8 cellular contexts compared by ENCODE assay signal in genomic region chr18:37270046-37270665, GRCh38.
A peak's percentile ranks its signal among the peaks of the same experiment; 100 is the strongest.
DNase-seq lines count a peak whose midpoint lies in the region; ATAC-seq, FAIRE-seq and TF ChIP-seq lines count a peak whose summit lies in the region.

No MANE protein-coding gene starts in this region.

- H3K14ac ChIP-seq in H9 (ENCODE audit: insufficient read depth, low read length) = no peak overlapping the region

- H3K79me1 ChIP-seq in H9 (ENCODE audit: insufficient read depth, low read depth, low read length, poor library complexity, severe bottlenecking) = no peaks in the 10 kb centered on the region

- no peaks in the 10 kb centered on the region for H3K9me3 Mint-ChIP-seq in activated T-helper 1 cell treated with anti-CD3 and anti-CD28 coated beads, Interleukin-12 subunit alpha, Interleukin-12 subunit beta, Interleukin-2, Interleukin-4 antibody, amounts not matched to agents 30 ng/mL and 10 ng/mL and 1 ng/mL, durations not matched to agents 14 hours and 24 hours and 36 hours
- peaks cover 0 to 3% of the 10 kb centered on the region in 2 experiments; a peak in 2 of 5 replicates for H3K9me3 Mint-ChIP-seq in H9

- no peak overlapping the region for H2BK15ac ChIP-seq in H9 (ENCODE audit: low read depth, low read length)

- H3K36me3 Mint-ChIP-seq in activated T-helper 1 cell treated with anti-CD3 and anti-CD28 coated beads, Interleukin-12 subunit alpha, Interleukin-12 subunit beta, Interleukin-2, Interleukin-4 antibody, amounts not matched to agents 30 ng/mL and 10 ng/mL and 1 ng/mL, durations not matched to agents 14 hours and 24 hours and 36 hours (ENCODE audit: low read depth) = no peaks in the 10 kb centered on the region
- no peaks in the 10 kb centered on the region for H3K36me3 Mint-ChIP-seq in H9 (ENCODE audit: insufficient read depth in 1 of 3, low read depth in 3 of 3)

- H3K9ac ChIP-seq in keratinocyte (ENCODE audit: control insufficient read depth, extremely low read depth, insufficient read depth, low read length) (no peak overlapping the region), H9 (ENCODE audit: extremely low read depth, insufficient read length, low read length) (no peak overlapping the region)

- intact Hi-C loops in activated T-helper 1 cell treated with anti-CD3 and anti-CD28 coated beads, Interleukin-12 subunit alpha, Interleukin-12 subunit beta, Interleukin-2, Interleukin-4 antibody, amounts not matched to agents 30 ng/mL and 10 ng/mL and 1 ng/mL, durations not matched to agents 14 hours and 24 hours and 36 hours (cut with micrococcal nuclease) = no loop called here

- H3K4me2 ChIP-seq in keratinocyte (ENCODE audit: control insufficient read depth, extremely low read depth, insufficient read depth, low read depth, low read length) (no peak overlapping the region), H9 (ENCODE audit: insufficient read depth, insufficient read length, low read length) (no peak overlapping the region)

- H3K9me1 ChIP-seq in keratinocyte (ENCODE audit: control insufficient read depth, extremely low read depth, insufficient read depth, low read length) = no peaks in the 10 kb centered on the region

- H3K36me3 ChIP-seq in keratinocyte (ENCODE audit: control insufficient read depth in 2 of 2, extremely low read depth in 1 of 2, insufficient read depth in 2 of 2, low read length in 2 of 2) = no peaks in the 10 kb centered on the region

- H3K18ac ChIP-seq in H9 (ENCODE audit: insufficient read length, low read depth, low read length) = no peak overlapping the region

- no peaks in the 10 kb centered on the region for H3K9me3 ChIP-seq in keratinocyte (ENCODE audit: control insufficient read depth, low read depth, low read length)
- no peaks in the 10 kb centered on the region for H3K9me3 ChIP-seq in H9 (ENCODE audit: control insufficient read depth, low read depth, low read length)

- no peaks in the 10 kb centered on the region for H3K4me1 Mint-ChIP-seq in activated T-helper 1 cell treated with anti-CD3 and anti-CD28 coated beads, Interleukin-12 subunit alpha, Interleukin-12 subunit beta, Interleukin-2, Interleukin-4 antibody, amounts not matched to agents 30 ng/mL and 10 ng/mL and 1 ng/mL, durations not matched to agents 14 hours and 24 hours and 36 hours (ENCODE audit: low read depth)
- no peaks in the 10 kb centered on the region for H3K4me1 Mint-ChIP-seq in H9

- H2BK20ac ChIP-seq in H9 (ENCODE audit: low read depth, low read length, poor library complexity, severe bottlenecking) = no peak overlapping the region

- DNase-seq in AG08395 (ENCODE audit: low spot score) (peak; percentile 56), HTR-8/SVneo (ENCODE audit: insufficient read length, low spot score) (peak; percentile 9), keratinocyte (ENCODE audit: low read depth, low spot score) (no peak), putamen (ENCODE audit: low spot score) (no peak), H9 (no peak), cerebellum (ENCODE audit: low spot score) (no peak)
- peak; percentile 4 for DNase-seq in activated T-helper 1 cell treated with anti-CD3 and anti-CD28 coated beads, Interleukin-12 subunit alpha, Interleukin-12 subunit beta, Interleukin-2, Interleukin-4 antibody, amounts not matched to agents 30 ng/mL and 10 ng/mL and 1 ng/mL, durations not matched to agents 14 hours and 24 hours and 36 hours (ENCODE audit: low spot score)

- TF ChIP-seq CTCF in keratinocyte (optimal IDR thresholded peaks at IDR 0.05 in 1 of 3, IDR thresholded peaks at IDR 0.05 in 1 of 3, conservative IDR thresholded peaks at IDR 0.05 in 1 of 3; ENCODE audit: extremely low read depth in 1 of 3, insufficient read depth in 2 of 3, low read length in 3 of 3) = no peak
- TF ChIP-seq CTCF in H9 (conservative IDR thresholded peaks at IDR 0.05) = no peak

- no peak overlapping the region for H3K4ac ChIP-seq in H9 (ENCODE audit: low read depth, low read length)

- peaks cover 7% of the 10 kb centered on the region for H3K27me3 Mint-ChIP-seq in activated T-helper 1 cell treated with anti-CD3 and anti-CD28 coated beads, Interleukin-12 subunit alpha, Interleukin-12 subunit beta, Interleukin-2, Interleukin-4 antibody, amounts not matched to agents 30 ng/mL and 10 ng/mL and 1 ng/mL, durations not matched to agents 14 hours and 24 hours and 36 hours (ENCODE audit: insufficient read depth)
- peaks cover 37% of the 10 kb centered on the region for H3K27me3 Mint-ChIP-seq in H9 (ENCODE audit: low read depth)

- H3K4me3 Mint-ChIP-seq in activated T-helper 1 cell treated with anti-CD3 and anti-CD28 coated beads, Interleukin-12 subunit alpha, Interleukin-12 subunit beta, Interleukin-2, Interleukin-4 antibody, amounts not matched to agents 30 ng/mL and 10 ng/mL and 1 ng/mL, durations not matched to agents 14 hours and 24 hours and 36 hours = no peak overlapping the region
- H3K4me3 Mint-ChIP-seq in H9 = no peak overlapping the region

- H3K79me2 ChIP-seq in keratinocyte (ENCODE audit: control insufficient read depth, insufficient read depth, low read length) (no peaks in the 10 kb centered on the region), H9 (ENCODE audit: insufficient read depth, low read length) (no peaks in the 10 kb centered on the region)

- no peak overlapping the region for H3K23ac ChIP-seq in H9 (ENCODE audit: insufficient read length, low read depth, low read length)

- dilution Hi-C loops in keratinocyte (cut with MboI; ENCODE audit: extremely low pct_ligation_motif_present, low sequenced_read_pairs) = no loop called here

- no peak overlapping the region for H4K91ac ChIP-seq in H9 (ENCODE audit: insufficient read length, low read depth, low read length)

- no peaks in the 10 kb centered on the region for H3K23me2 ChIP-seq in H9 (ENCODE audit: insufficient read length, low read depth, low read length, poor library complexity, severe bottlenecking)

- H2BK120ac ChIP-seq in H9 (ENCODE audit: low read depth, low read length, poor library complexity, severe bottlenecking) = no peak overlapping the region

- WGBS in H9 (ENCODE audit: extremely low coverage, insufficient read length, low lambda C conversion rate) = no CpG with 5 or more reads among the region's 8 CpGs

- H3K27ac ChIP-seq in keratinocyte (ENCODE audit: control insufficient read depth, insufficient read depth, low read length) (no peak overlapping the region), H9 (ENCODE audit: insufficient read length, low read depth, low read length) (no peak overlapping the region)

- ATAC-seq in HG02759 (IDR thresholded peaks at IDR 0.05; ENCODE audit: unreplicated experiment) = no peak

- H3K56ac ChIP-seq in H9 (ENCODE audit: insufficient read length, low read depth, low read length) = no peak overlapping the region

- H2AK5ac ChIP-seq in H9 (ENCODE audit: insufficient read length, low read length) = no peak overlapping the region

- H3K4me1 ChIP-seq in keratinocyte (ENCODE audit: control insufficient read depth, extremely low read depth, insufficient read depth, low read length) (no peaks in the 10 kb centered on the region), H9 (ENCODE audit: insufficient read depth, low read length) (no peaks in the 10 kb centered on the region)

- H2BK12ac ChIP-seq in H9 (ENCODE audit: insufficient read length, low read depth, low read length) = no peak overlapping the region

- no peak overlapping the region for H3K27ac Mint-ChIP-seq in activated T-helper 1 cell treated with anti-CD3 and anti-CD28 coated beads, Interleukin-12 subunit alpha, Interleukin-12 subunit beta, Interleukin-2, Interleukin-4 antibody, amounts not matched to agents 30 ng/mL and 10 ng/mL and 1 ng/mL, durations not matched to agents 14 hours and 24 hours and 36 hours
- no peak overlapping the region for H3K27ac Mint-ChIP-seq in H9

- H4K8ac ChIP-seq in H9 (replicated peaks; ENCODE audit: insufficient read length, low read depth, low read length) = no peak overlapping the region

- no peak overlapping the region for H3T11ph ChIP-seq in H9 (ENCODE audit: low read length)

- H2AFZ ChIP-seq in keratinocyte (ENCODE audit: control insufficient read depth, low read length) (no peak overlapping the region), H9 (ENCODE audit: low read length) (no peak overlapping the region)

- no peak overlapping the region for H3K4me3 ChIP-seq in keratinocyte (ENCODE audit: control insufficient read depth in 2 of 3, extremely low read depth in 1 of 3, insufficient read depth in 2 of 3, low read depth in 1 of 3, low read length in 3 of 3)

- H4K5ac ChIP-seq in H9 (ENCODE audit: insufficient read length, low read depth, low read length) = no peak overlapping the region

- H4K20me1 ChIP-seq in keratinocyte (ENCODE audit: control insufficient read depth, extremely low read depth, insufficient read depth, low read length) = no peaks in the 10 kb centered on the region
- H4K20me1 ChIP-seq in H9 (ENCODE audit: control insufficient read depth, insufficient read depth, insufficient read length) = no peaks in the 10 kb centered on the region

- H2BK5ac ChIP-seq in H9 (ENCODE audit: insufficient read length, low read length) = no peak overlapping the region

- peaks cover 27% of the 10 kb centered on the region for H3K27me3 ChIP-seq in keratinocyte (ENCODE audit: control insufficient read depth, extremely low read depth, insufficient read depth, low read length)
- no peaks in the 10 kb centered on the region for H3K27me3 ChIP-seq in H9 (ENCODE audit: insufficient read depth, low read length)

- FAIRE-seq in HTR-8/SVneo (lab: Jason Lieb, UNC) = no peak
- FAIRE-seq in keratinocyte (lab: Jason Lieb, UNC) = peak; percentile 53

Comparison
In these comparisons a context has a peak if more than half of its experiments do, and no peak if none do; other contexts are left out.
1. DNase-seq: peak in AG08395 (single experiment), HTR-8/SVneo (single experiment) and activated T-helper 1 cell treated with anti-CD3 and anti-CD28 coated beads, Interleukin-12 subunit alpha, Interleukin-12 subunit beta, Interleukin-2, Interleukin-4 antibody, amounts not matched to agents 30 ng/mL and 10 ng/mL and 1 ng/mL, durations not matched to agents 14 hours and 24 hours and 36 hours (single experiment); none in keratinocyte (single experiment), putamen (single experiment), H9 (single experiment) and cerebellum (single experiment).